ENCODE assay signal across 8 cellular contexts in genomic region chr15:40405501-40406381, GRCh38. TPM values are rescaled to one million over a fixed set of nuclear protein-coding genes. Genes with fewer than 3 reads are reported as not detected.
A peak's percentile ranks its signal among the peaks of the same experiment; 100 is the strongest.
DNase-seq lines count a peak whose midpoint lies in the region; ATAC-seq, FAIRE-seq and TF ChIP-seq lines count a peak whose summit lies in the region.

Gene IVD, plus strand, starts transcription at chr15:40405795. Its CDS starts 33 bp downstream, at chr15:40405828.

- H3K79me2 ChIP-seq in ACC112 (ENCODE audit: control insufficient read depth, insufficient read depth, low read length, unreplicated experiment) = peaks cover 16% of the 10 kb centered on the region

- no peaks in the 10 kb centered on the region for H3K27me3 ChIP-seq in ACC112 (ENCODE audit: insufficient read depth, low read length)
- H3K27me3 ChIP-seq in bronchial epithelial cell (ENCODE audit: control insufficient read depth, insufficient read depth, low read length) = no peaks in the 10 kb centered on the region
- no peaks in the 10 kb centered on the region for H3K27me3 ChIP-seq in small intestine (ENCODE audit: control insufficient read depth in 2 of 2, insufficient read depth in 2 of 2, low read length in 2 of 2)

- H3K4me3 ChIP-seq in ACC112 (ENCODE audit: low read depth, low read length) (peak within 1 kb of the TSS; percentile 90), WI38 (ENCODE audit: low read depth, low read length) (peak within 1 kb of the TSS; percentile 93), bronchial epithelial cell (ENCODE audit: low read depth, low read length) (peak within 1 kb of the TSS; percentile 49), small intestine (ENCODE audit: low read depth in 1 of 2, low read length in 2 of 2) (peak within 1 kb of the TSS; percentile 66 to 71)

- H3K27ac ChIP-seq in ACC112 (ENCODE audit: low read depth, low read length) (no peak within 1 kb of the TSS), small intestine (ENCODE audit: low read depth in 1 of 2, low read length in 1 of 2) (peak within 1 kb of the TSS; percentile 38 to 84)

- H3K9me3 ChIP-seq in small intestine (ENCODE audit: control insufficient read depth, low read depth) = no peaks in the 10 kb centered on the region

- 1% methylated on average over 51 to 54 of the region's 54 CpGs for WGBS in small intestine, 3 donors

- H3K36me3 ChIP-seq in ACC112 (ENCODE audit: insufficient read depth, low read length) = 0 out of 2 replicates have a peak, but pooled peaks cover 1% of the 10 kb centered on the region
- H3K36me3 ChIP-seq in bronchial epithelial cell (ENCODE audit: control insufficient read depth, insufficient read depth, low read length) = peaks cover 3% of the 10 kb centered on the region
- H3K36me3 ChIP-seq in small intestine (ENCODE audit: control insufficient read depth in 2 of 2, insufficient read depth in 2 of 2, low read length in 2 of 2) = peaks cover 3 to 5% of the 10 kb centered on the region in 2 donors

- FAIRE-seq in bronchial epithelial cell (lab: Jason Lieb, UNC) (no peak), small intestine (lab: Jason Lieb, UNC) (no peak)

- DNase-seq in NCI-H2227 treated with DMSO at 0.1 percent for 48 hours (lab: John Stamatoyannopoulos, UW) = peak; percentile 81
- peak; percentile 85 for DNase-seq in bronchial epithelial cell (ENCODE audit: low read depth)
- DNase-seq in iPS-NIHi11 (ENCODE audit: low spot score) = peak; percentile 100
- DNase-seq in small intestine = peak; percentile 96

- H2AFZ ChIP-seq in ACC112 (ENCODE audit: low read length, unreplicated experiment) = peak within 1 kb of the TSS; percentile 52

- TF ChIP-seq CTCF in WI38 (IDR thresholded peaks at IDR 0.05; ENCODE audit: low read depth, low read length) (no peak), bronchial epithelial cell (IDR thresholded peaks at IDR 0.05; ENCODE audit: insufficient read depth, low read length, severe bottlenecking) (no peak)

- H3K4me1 ChIP-seq in ACC112 (ENCODE audit: control insufficient read depth, insufficient read depth, low read length, unreplicated experiment) (peaks cover 11% of the 10 kb centered on the region), small intestine (ENCODE audit: control insufficient read depth in 2 of 2, insufficient read depth in 1 of 2, low read depth in 1 of 2, low read length in 1 of 2) (peaks cover 0 to 8% of the 10 kb centered on the region in 2 donors)

- ATAC-seq in GM18870 (IDR thresholded peaks at IDR 0.05; ENCODE audit: unreplicated experiment) = peak; percentile 83
- peak; percentile 82 for ATAC-seq in HG03139 (IDR thresholded peaks at IDR 0.05; ENCODE audit: unreplicated experiment)

RNA-seq across cellular contexts. Expression of gene IVD, which starts in this region (rescaled TPM):
- 12.4 and 19.6 TPM in 2 replicates for total RNA-seq in bronchial epithelial cell
- polyA plus RNA-seq in small intestine = 10 to 100 TPM; 20.0 to 58.3 (median 22.8) TPM
